In the genomic region with DNA sequence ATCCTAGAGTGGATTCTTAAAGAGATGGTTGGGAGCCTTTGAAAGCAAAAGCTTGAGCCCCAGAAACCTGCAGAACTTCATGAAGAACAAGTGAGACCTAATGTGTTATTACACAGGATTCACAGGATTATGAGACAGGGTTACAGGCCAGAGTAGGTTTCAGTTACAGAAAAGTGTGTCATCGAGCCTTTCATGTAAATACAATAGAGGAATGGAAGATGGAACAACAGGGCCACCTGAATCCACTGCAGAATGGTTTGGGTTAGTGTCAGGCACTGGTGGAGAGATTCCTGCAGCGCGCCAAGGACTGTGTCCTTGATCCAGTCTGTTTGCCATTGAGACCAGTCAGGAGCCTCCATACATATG, we compare ENCODE assay signal across 24 cellular contexts.
A peak's percentile ranks its signal among the peaks of the same experiment; 100 is the strongest.
DNase-seq lines count a peak whose midpoint lies in the region; ATAC-seq and TF ChIP-seq lines count a peak whose summit lies in the region.
"Had no signal": no experiment of that assay in that cellular context is flagged by ENCODE, and none has a peak within 500 bp of the region (broad histone marks: within the 10 kb centered on the region; RNA-seq: fewer than 3 reads in every experiment).

No MANE protein-coding gene starts in this region.

- H2AFZ ChIP-seq in osteoblast (ENCODE audit: low read length): no peak overlapping the region

- intact Hi-C loops in activated CD4-positive, alpha-beta T cell treated with anti-CD3 and anti-CD28 coated beads for 36 hours (cut with DNase I, micrococcal nuclease): no loop called here

- H3K36me3 Mint-ChIP-seq in activated CD4-positive, alpha-beta T cell treated with anti-CD3 and anti-CD28 coated beads for 36 hours (ENCODE audit: low read depth): peaks cover 62% of the 10 kb centered on the region
- H3K36me3 Mint-ChIP-seq in activated CD4-positive, alpha-beta T cell treated with anti-CD3 and anti-CD28 coated beads, Interleukin-2, amount 10 ng/mL, durations not matched to agents 7 days and 5 days (ENCODE audit: low read depth): peaks cover 72% of the 10 kb centered on the region
- H3K36me3 Mint-ChIP-seq in CD8-positive, alpha-beta memory T cell: peaks cover 10 to 97% (median 27%) of the 10 kb centered on the region in 3 donors
- peaks cover 33% of the 10 kb centered on the region for H3K36me3 Mint-ChIP-seq in activated naive CD8-positive, alpha-beta T cell
- peaks cover 10% of the 10 kb centered on the region for H3K36me3 Mint-ChIP-seq in chondrocyte (ENCODE audit: low read depth)

- H3K27me3 Mint-ChIP-seq in activated CD4-positive, alpha-beta T cell treated with anti-CD3 and anti-CD28 coated beads for 36 hours: no peaks in the 10 kb centered on the region
- no peaks in the 10 kb centered on the region for H3K27me3 Mint-ChIP-seq in activated CD4-positive, alpha-beta T cell treated with anti-CD3 and anti-CD28 coated beads, Interleukin-2, amount 10 ng/mL, durations not matched to agents 7 days and 5 days
- peaks cover 0 to 2% of the 10 kb centered on the region in 2 donors for H3K27me3 Mint-ChIP-seq in CD8-positive, alpha-beta memory T cell
- H3K27me3 Mint-ChIP-seq in activated naive CD8-positive, alpha-beta T cell: no peaks in the 10 kb centered on the region
- no peaks in the 10 kb centered on the region for H3K27me3 Mint-ChIP-seq in chondrocyte (ENCODE audit: low read depth)
- H3K27me3 Mint-ChIP-seq: B cell; stimulated activated naive CD8-positive, alpha-beta T cell treated with anti-CD3 and anti-CD28 coated beads, Interleukin-15, amount 100 ng/mL, for 72 hours had no signal

- CTCF ChIA-PET in activated CD4-positive, alpha-beta T cell treated with anti-CD3 and anti-CD28 coated beads for 36 hours (lab: Charles Lee): interaction anchor here (1.1 kb wide), 1 partner anchor 201 kb away, joined by 3 read pairs; no protein-coding TSS in a partner anchor
- CTCF ChIA-PET in activated CD4-positive, alpha-beta T cell treated with anti-CD3 and anti-CD28 coated beads, Interleukin-2, amount 10 ng/mL, durations not matched to agents 7 days and 5 days (lab: Charles Lee): no interaction called here
- CTCF ChIA-PET in CD8-positive, alpha-beta memory T cell (lab: Charles Lee): no interaction called here

- TF ChIP-seq CTCF in osteoblast (IDR thresholded peaks at IDR 0.05; ENCODE audit: extremely low read depth, low read depth, low read length) (no peak), chondrocyte (IDR thresholded peaks at IDR 0.05) (no peak)

- DNase-seq in activated CD4-positive, alpha-beta T cell treated with anti-CD3 and anti-CD28 coated beads for 36 hours: no peak
- no peak for DNase-seq in activated CD4-positive, alpha-beta T cell treated with anti-CD3 and anti-CD28 coated beads, Interleukin-2, amount 10 ng/mL, durations not matched to agents 7 days and 5 days
- DNase-seq in CD8-positive, alpha-beta memory T cell: no peak
- DNase-seq in osteoblast (ENCODE audit: insufficient read length, low spot score, missing footprints) (no peak), DMS53 (lab: John Stamatoyannopoulos, UW) (no peak), chondrocyte (ENCODE audit: low spot score) (no peak), NCI-H1436 (lab: John Stamatoyannopoulos, UW) (no peak)
- DNase-seq: 8988T; activated CD4-positive, alpha-beta T cell treated with anti-CD3 and anti-CD28 coated beads, Interleukin-2, amount 50 U/mL, for 1 hour; activated CD8-positive, alpha-beta memory T cell treated with anti-CD3 and anti-CD28 coated beads, Interleukin-2, amount 50 U/mL, for 48 hours; activated gamma-delta T cell; anterior cingulate cortex; Caco-2; H7; islet precursor cell; Kasumi-1; NCI-H187; NCI-H526 treated with DMSO at 0.1 percent for 48 hours; stimulated activated naive CD8-positive, alpha-beta T cell treated with anti-CD3 and anti-CD28 coated beads, Interleukin-15, amount 100 ng/mL, for 72 hours; tibial artery; WERI-Rb-1 had no signal

- no peaks in the 10 kb centered on the region for H3K79me2 ChIP-seq in osteoblast (ENCODE audit: insufficient read depth, low read length)

- no peaks in the 10 kb centered on the region for H3K9me3 ChIP-seq in CD8-positive, alpha-beta memory T cell (ENCODE audit: low read length)
- H3K9me3 ChIP-seq in osteoblast (ENCODE audit: low read depth, low read length): no peaks in the 10 kb centered on the region
- H3K9me3 ChIP-seq: Caco-2, SJSA1, tibial artery had no signal

- H3K4me1 Mint-ChIP-seq in activated CD4-positive, alpha-beta T cell treated with anti-CD3 and anti-CD28 coated beads for 36 hours: peaks cover 35% of the 10 kb centered on the region
- H3K4me1 Mint-ChIP-seq in activated CD4-positive, alpha-beta T cell treated with anti-CD3 and anti-CD28 coated beads, Interleukin-2, amount 10 ng/mL, durations not matched to agents 7 days and 5 days: peaks cover 22% of the 10 kb centered on the region
- H3K4me1 Mint-ChIP-seq in CD8-positive, alpha-beta memory T cell: peaks cover 24 to 54% (median 51%) of the 10 kb centered on the region in 3 donors
- H3K4me1 Mint-ChIP-seq in activated naive CD8-positive, alpha-beta T cell (ENCODE audit: low read depth): peaks cover 67% of the 10 kb centered on the region
- H3K4me1 Mint-ChIP-seq in chondrocyte (ENCODE audit: low read depth): peaks cover 30% of the 10 kb centered on the region
- H3K4me1 Mint-ChIP-seq: B cell had no signal

- no peaks in the 10 kb centered on the region for H4K20me1 ChIP-seq in osteoblast (ENCODE audit: insufficient read depth, low read length)

- H3K9me3 Mint-ChIP-seq in activated CD4-positive, alpha-beta T cell treated with anti-CD3 and anti-CD28 coated beads for 36 hours (ENCODE audit: low read depth): no peaks in the 10 kb centered on the region
- no peaks in the 10 kb centered on the region for H3K9me3 Mint-ChIP-seq in activated CD4-positive, alpha-beta T cell treated with anti-CD3 and anti-CD28 coated beads, Interleukin-2, amount 10 ng/mL, durations not matched to agents 7 days and 5 days
- H3K9me3 Mint-ChIP-seq in CD8-positive, alpha-beta memory T cell: no peaks in the 10 kb centered on the region
- H3K9me3 Mint-ChIP-seq in activated naive CD8-positive, alpha-beta T cell (ENCODE audit: low read depth): no peaks in the 10 kb centered on the region
- no peaks in the 10 kb centered on the region for H3K9me3 Mint-ChIP-seq in chondrocyte (ENCODE audit: low read depth)

- ATAC-seq in activated CD4-positive, alpha-beta T cell treated with anti-CD3 and anti-CD28 coated beads for 36 hours: peak; percentile 58
- ATAC-seq: stimulated activated naive CD8-positive, alpha-beta T cell treated with anti-CD3 and anti-CD28 coated beads, Interleukin-15, amount 100 ng/mL, for 72 hours had no signal

- H3K4me3 Mint-ChIP-seq in activated CD4-positive, alpha-beta T cell treated with anti-CD3 and anti-CD28 coated beads for 36 hours: no peak overlapping the region
- no peak overlapping the region for H3K4me3 Mint-ChIP-seq in activated CD4-positive, alpha-beta T cell treated with anti-CD3 and anti-CD28 coated beads, Interleukin-2, amount 10 ng/mL, durations not matched to agents 7 days and 5 days
- H3K4me3 Mint-ChIP-seq in CD8-positive, alpha-beta memory T cell: no peak overlapping the region
- no peak overlapping the region for H3K4me3 Mint-ChIP-seq in activated naive CD8-positive, alpha-beta T cell
- no peak overlapping the region for H3K4me3 Mint-ChIP-seq in chondrocyte (ENCODE audit: unreplicated experiment)
- H3K4me3 Mint-ChIP-seq: B cell; stimulated activated naive CD8-positive, alpha-beta T cell treated with anti-CD3 and anti-CD28 coated beads, Interleukin-15, amount 100 ng/mL, for 72 hours had no signal

- H3K27me3 ChIP-seq in CD8-positive, alpha-beta memory T cell (ENCODE audit: insufficient read depth, low read length, poor library complexity, severe bottlenecking): no peaks in the 10 kb centered on the region
- no peaks in the 10 kb centered on the region for H3K27me3 ChIP-seq in osteoblast (ENCODE audit: insufficient read depth, low read length)
- H3K27me3 ChIP-seq: SJSA1, tibial artery had no signal

- H3K4me2 ChIP-seq in osteoblast (ENCODE audit: insufficient read depth, low read length): peak overlapping the region; percentile 51

- H3K27ac Mint-ChIP-seq in activated CD4-positive, alpha-beta T cell treated with anti-CD3 and anti-CD28 coated beads for 36 hours: peak overlapping the region; percentile 71
- H3K27ac Mint-ChIP-seq in activated CD4-positive, alpha-beta T cell treated with anti-CD3 and anti-CD28 coated beads, Interleukin-2, amount 10 ng/mL, durations not matched to agents 7 days and 5 days: no peak overlapping the region
- peak overlapping the region in 5 of 8 donors; percentile 17 to 63 (median 31) for H3K27ac Mint-ChIP-seq in CD8-positive, alpha-beta memory T cell
- H3K27ac Mint-ChIP-seq in activated naive CD8-positive, alpha-beta T cell: peak overlapping the region; percentile 78
- no peak overlapping the region for H3K27ac Mint-ChIP-seq in chondrocyte (ENCODE audit: unreplicated experiment)
- H3K27ac Mint-ChIP-seq: B cell had no signal

- no peak overlapping the region for H3K4me3 ChIP-seq in CD8-positive, alpha-beta memory T cell (ENCODE audit: low read length)
- H3K4me3 ChIP-seq in osteoblast (ENCODE audit: insufficient read depth, low read length): no peak overlapping the region
- H3K4me3 ChIP-seq: SJSA1, tibial artery had no signal

- no peaks in the 10 kb centered on the region for H3K4me1 ChIP-seq in CD8-positive, alpha-beta memory T cell (ENCODE audit: insufficient read depth, low read length)
- peaks cover 28% of the 10 kb centered on the region for H3K4me1 ChIP-seq in osteoblast (ENCODE audit: insufficient read depth, low read length)
- H3K4me1 ChIP-seq: Caco-2 had no signal

- H3K27ac ChIP-seq in CD8-positive, alpha-beta memory T cell (ENCODE audit: low read depth, low read length): no peak overlapping the region
- H3K27ac ChIP-seq in osteoblast (ENCODE audit: low read depth, low read length): peak overlapping the region; percentile 78
- H3K27ac ChIP-seq: SJSA1, tibial artery, WERI-Rb-1 had no signal

- H3K36me3 ChIP-seq in CD8-positive, alpha-beta memory T cell (ENCODE audit: insufficient read depth, low read length): peaks cover 33% of the 10 kb centered on the region
- peaks cover 7% of the 10 kb centered on the region for H3K36me3 ChIP-seq in osteoblast (ENCODE audit: insufficient read depth, low read length)
- H3K36me3 ChIP-seq: WERI-Rb-1 had no signal

- POLR2A ChIA-PET in activated CD4-positive, alpha-beta T cell treated with anti-CD3 and anti-CD28 coated beads for 36 hours (lab: Charles Lee): no interaction called here
- POLR2A ChIA-PET in activated CD4-positive, alpha-beta T cell treated with anti-CD3 and anti-CD28 coated beads, Interleukin-2, amount 10 ng/mL, durations not matched to agents 7 days and 5 days (lab: Charles Lee): no interaction called here
- POLR2A ChIA-PET in CD8-positive, alpha-beta memory T cell (lab: Charles Lee): no interaction called here

Comparison
In these comparisons a context has a peak if more than half of its experiments do, and no peak if none do; other contexts are left out.
1. H3K27ac Mint-ChIP-seq: peak in activated CD4-positive, alpha-beta T cell treated with anti-CD3 and anti-CD28 coated beads for 36 hours (single experiment), CD8-positive, alpha-beta memory T cell (5 of 8) and activated naive CD8-positive, alpha-beta T cell (single experiment); none in activated CD4-positive, alpha-beta T cell treated with anti-CD3 and anti-CD28 coated beads, Interleukin-2, amount 10 ng/mL, durations not matched to agents 7 days and 5 days (single experiment) and chondrocyte (single experiment).